1 cellular context compared by ENCODE assay signal in the genomic region with DNA sequence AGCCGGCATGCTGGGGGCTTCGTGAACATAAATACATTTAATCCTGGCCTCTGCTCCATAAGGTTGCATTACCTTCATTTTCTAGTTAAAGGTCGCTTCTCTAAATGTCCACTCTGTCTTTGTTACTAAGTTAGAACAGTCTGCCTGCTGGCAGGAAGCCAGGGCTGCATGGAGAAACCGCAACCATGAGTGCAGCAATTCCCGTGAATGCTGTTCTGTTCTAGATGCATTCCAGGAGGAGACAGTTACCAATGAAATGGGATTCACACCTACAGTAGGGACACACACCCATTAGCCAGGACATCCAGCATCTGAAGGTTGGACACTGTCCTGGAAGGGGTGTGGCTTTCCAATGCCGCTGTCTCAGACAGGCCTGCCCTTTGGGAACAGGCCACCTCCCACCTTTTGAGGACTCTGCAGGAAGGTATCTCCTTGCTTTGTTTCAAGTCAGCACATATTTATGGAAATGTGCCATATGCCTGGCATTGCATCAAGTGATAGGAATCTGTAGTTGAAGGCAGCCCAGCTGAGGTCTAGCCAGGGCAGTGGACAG.
TF ChIP-seq lines count a peak whose summit lies in the region.

No MANE protein-coding gene starts in this region.

TF ChIP-seq in SK-N-SH, 30 proteins besides CTCF, POLR2A, EP300 and RAD21 (continued from another document):
- TF ChIP-seq, protein P1, sequence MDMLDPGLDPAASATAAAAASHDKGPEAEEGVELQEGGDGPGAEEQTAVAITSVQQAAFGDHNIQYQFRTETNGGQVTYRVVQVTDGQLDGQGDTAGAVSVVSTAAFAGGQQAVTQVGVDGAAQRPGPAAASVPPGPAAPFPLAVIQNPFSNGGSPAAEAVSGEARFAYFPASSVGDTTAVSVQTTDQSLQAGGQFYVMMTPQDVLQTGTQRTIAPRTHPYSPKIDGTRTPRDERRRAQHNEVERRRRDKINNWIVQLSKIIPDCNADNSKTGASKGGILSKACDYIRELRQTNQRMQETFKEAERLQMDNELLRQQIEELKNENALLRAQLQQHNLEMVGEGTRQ (IDR thresholded peaks at IDR 0.05; ENCODE audit: borderline replicate concordance, low read depth, low read length) = no peak
- TF ChIP-seq, protein P2, sequence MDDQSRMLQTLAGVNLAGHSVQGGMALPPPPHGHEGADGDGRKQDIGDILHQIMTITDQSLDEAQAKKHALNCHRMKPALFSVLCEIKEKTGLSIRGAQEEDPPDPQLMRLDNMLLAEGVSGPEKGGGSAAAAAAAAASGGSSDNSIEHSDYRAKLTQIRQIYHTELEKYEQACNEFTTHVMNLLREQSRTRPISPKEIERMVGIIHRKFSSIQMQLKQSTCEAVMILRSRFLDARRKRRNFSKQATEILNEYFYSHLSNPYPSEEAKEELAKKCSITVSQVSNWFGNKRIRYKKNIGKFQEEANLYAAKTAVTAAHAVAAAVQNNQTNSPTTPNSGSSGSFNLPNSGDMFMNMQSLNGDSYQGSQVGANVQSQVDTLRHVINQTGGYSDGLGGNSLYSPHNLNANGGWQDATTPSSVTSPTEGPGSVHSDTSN (IDR thresholded peaks at IDR 0.05) = peak; percentile 45
- 0 out of 2 replicates have a peak, but pooled peaks have one; percentile 23 for TF ChIP-seq FOXJ3 (CRISPR knock-in tag; IDR thresholded peaks at IDR 0.05)
- no peak for TF ChIP-seq FOXM1 (IDR thresholded peaks at IDR 0.05; ENCODE audit: low read depth)
- no peak for TF ChIP-seq SIN3A (IDR thresholded peaks at IDR 0.05; ENCODE audit: borderline replicate concordance, low read depth, low read length)
- TF ChIP-seq NRF1 (IDR thresholded peaks at IDR 0.05; ENCODE audit: low read depth, low read length) = no peak
- peak; percentile 65 for TF ChIP-seq GATA2 (CRISPR knock-in tag; IDR thresholded peaks at IDR 0.05)
- TF ChIP-seq RCOR1 (IDR thresholded peaks at IDR 0.05; ENCODE audit: low read length) = peak; percentile 33; the same call in 1 of the 2 replicates
- peak; percentile 44; the same call in 1 of the 2 replicates for TF ChIP-seq NFIC (IDR thresholded peaks at IDR 0.05; ENCODE audit: borderline replicate concordance)
- no peak for TF ChIP-seq EZH2phosphoT487 (IDR thresholded peaks at IDR 0.05; ENCODE audit: borderline replicate concordance, low read depth)
- no peak for TF ChIP-seq MXI1 (IDR thresholded peaks at IDR 0.05; ENCODE audit: low read depth, low read length)
- TF ChIP-seq CHD2 (IDR thresholded peaks at IDR 0.05; ENCODE audit: low read length, partially characterized antibody) = no peak
TF ChIP-seq in SK-N-SH: peak in this region for 7.
